In genomic region chr1:29500651-29501050, GRCh38 we compare ENCODE assay signal across 20 cellular contexts.
A peak's percentile ranks its signal among the peaks of the same experiment; 100 is the strongest.
DNase-seq lines count a peak whose midpoint lies in the region; ATAC-seq, FAIRE-seq and TF ChIP-seq lines count a peak whose summit lies in the region.
"Had no signal": no experiment of that assay in that cellular context is flagged by ENCODE, and none has a peak within 500 bp of the region (broad histone marks: within the 10 kb centered on the region; RNA-seq: fewer than 3 reads in every experiment).

No MANE protein-coding gene starts in this region.

- H3K27ac ChIP-seq in GM12878 (ENCODE audit: control insufficient read depth, insufficient read depth), result no peak overlapping the region
- H3K27ac ChIP-seq in sigmoid colon, result no peak overlapping the region
- H3K27ac ChIP-seq: HL-60, KMS-11 had no signal

- no peaks in the 10 kb centered on the region for H3K4me1 ChIP-seq in GM12878 (ENCODE audit: control insufficient read depth, insufficient read depth, low read length)
- H3K4me1 ChIP-seq in sigmoid colon, result no peaks in the 10 kb centered on the region
- H3K4me1 ChIP-seq in mucosa of descending colon (ENCODE audit: low read depth), result no peaks in the 10 kb centered on the region

- no peak for FAIRE-seq in GM12878 (lab: Jason Lieb, UNC)
- FAIRE-seq: D721Med, H54 had no signal

- CTCF ChIA-PET in GM12878 (lab: Yijun Ruan, JAX), result no interaction called here
- CTCF ChIA-PET in Calu3 (lab: Charles Lee), result no interaction called here

- no peak for ATAC-seq in GM12878
- ATAC-seq in mucosa of descending colon, result no peak
- ATAC-seq in HG03354 (IDR thresholded peaks at IDR 0.05; ENCODE audit: poor library complexity, severe bottlenecking, unreplicated experiment), result no peak

- H3K27me3 ChIP-seq in GM12878 (replicated peaks in 1 of 2; ENCODE audit: control insufficient read depth in 2 of 2, insufficient read depth in 2 of 2, low read length in 1 of 2) (peaks cover 0 to 9% of the 10 kb centered on the region in 2 experiments; a peak in 3 of 4 replicates), sigmoid colon (peaks cover 0 to 19% (median 8%) of the 10 kb centered on the region in 3 donors)

- POLR2A ChIA-PET in GM12878 (lab: Charles Lee), result no interaction called here

- H3K4me3 ChIP-seq in GM12878 (no peak overlapping the region), sigmoid colon (no peak overlapping the region), mucosa of descending colon (no peak overlapping the region)

- no peaks in the 10 kb centered on the region for H3K9me3 ChIP-seq in GM12878 (replicated peaks; ENCODE audit: control insufficient read depth, insufficient read depth, low read length)
- H3K9me3 ChIP-seq in sigmoid colon, result peaks cover 3 to 7% (median 7%) of the 10 kb centered on the region in 4 donors
- H3K9me3 ChIP-seq in mucosa of descending colon, result peaks cover 4% of the 10 kb centered on the region

- H3K9ac ChIP-seq in GM12878 (ENCODE audit: control insufficient read depth, insufficient read depth, low read length), result no peak overlapping the region
- H3K9ac ChIP-seq: KMS-11 had no signal

- H3K27ac Mint-ChIP-seq in Calu3 (ENCODE audit: unreplicated experiment), result no peak overlapping the region
- H3K27ac Mint-ChIP-seq: CD4-positive, alpha-beta memory T cell had no signal

- SMC1A ChIA-PET in GM12878 (lab: Charles Lee; ENCODE audit: uncharacterized antibody, unreplicated experiment), result no interaction called here

- H4K20me1 ChIP-seq in GM12878 (ENCODE audit: control insufficient read depth, insufficient read depth), result no peaks in the 10 kb centered on the region

- RAD21 ChIA-PET in GM12878 (lab: Charles Lee; ENCODE audit: unreplicated experiment), result no interaction called here

- 40% methylated on average over 5 of the region's 5 CpGs for WGBS in GM12878 (ENCODE audit: insufficient coverage, insufficient replicate concordance, low lambda C conversion rate, missing lambda C conversion rate)
- WGBS in sigmoid colon, 2 donors, result 85 to 87% methylated on average over 5 of the region's 5 CpGs

- H3K36me3 ChIP-seq in GM12878 (ENCODE audit: control insufficient read depth in 2 of 2, insufficient read depth in 2 of 2, low read length in 1 of 2) (no peaks in the 10 kb centered on the region), sigmoid colon (no peaks in the 10 kb centered on the region), mucosa of descending colon (ENCODE audit: low read depth) (no peaks in the 10 kb centered on the region)

- TF ChIP-seq RAD21 in GM12878 (IDR thresholded peaks at IDR 0.05; ENCODE audit: insufficient read depth, low read depth, low read length), result no peak

- DNase-seq in activated effector memory CD4-positive, alpha-beta T cell treated with anti-CD3 and anti-CD28 coated beads, Interleukin-2, amount 50 U/mL, for 16 hours, result peak; percentile 37
- no peak for DNase-seq in activated effector memory CD4-positive, alpha-beta T cell treated with Interleukin-2 at 50 U/mL for 16 hours
- DNase-seq in GM12878 (ENCODE audit: low read depth, low spot score) (no peak), islet precursor cell (peak; percentile 37), sigmoid colon (peak; percentile 55), mucosa of descending colon (no peak), Calu3 (no peak)
- DNase-seq: CD4-positive, alpha-beta memory T cell; DND-41; GDM1; NCI-H1048; NCI-H146; NCI-H2081 treated with DMSO at 0.1 percent for 48 hours; NCI-H510A treated with DMSO at 0.1 percent for 48 hours; NCI-H82 had no signal

- no peak overlapping the region for H3K4me3 Mint-ChIP-seq in Calu3 (ENCODE audit: low read depth, unreplicated experiment)
- H3K4me3 Mint-ChIP-seq: CD4-positive, alpha-beta memory T cell had no signal

- H3K4me1 Mint-ChIP-seq in Calu3 (ENCODE audit: low read depth, unreplicated experiment), result no peaks in the 10 kb centered on the region
- H3K4me1 Mint-ChIP-seq: CD4-positive, alpha-beta memory T cell had no signal

- no peak for TF ChIP-seq EP300 in GM12878 (IDR thresholded peaks at IDR 0.05; ENCODE audit: borderline replicate concordance in 1 of 2, control insufficient read depth in 1 of 2, low read depth in 2 of 2, low read length in 2 of 2)
- no peak for TF ChIP-seq EP300 in sigmoid colon (IDR thresholded peaks at IDR 0.05)

- peaks cover 2% of the 10 kb centered on the region for H3K9me3 Mint-ChIP-seq in Calu3 (ENCODE audit: low read depth, unreplicated experiment)

- in situ Hi-C loops in GM12878 (cut with MboI), result no loop called here

- intact Hi-C loops in GM12878 (cut with micrococcal nuclease; ENCODE audit: unreplicated experiment), result no loop called here
- intact Hi-C loops in sigmoid colon (cut with DNase I), result no loop called here
- intact Hi-C loops in mucosa of descending colon (cut with DNase I, micrococcal nuclease), result no loop called here
- intact Hi-C loops in Calu3 (cut with micrococcal nuclease; ENCODE audit: unreplicated experiment), result loop anchor here (10.0 kb wide), 1 partner anchor 1204 kb away; no protein-coding TSS in a partner anchor

- no peaks in the 10 kb centered on the region for H3K79me2 ChIP-seq in GM12878 (ENCODE audit: control insufficient read depth, insufficient read depth, low read length)

- no TSS peak for BruUV-seq in GM12878 (replicated peaks; lab: Mats Ljungman, UMichigan)
- BruUV-seq in Calu3 (replicated peaks; lab: Mats Ljungman, UMichigan), result no TSS peak

- H3K36me3 Mint-ChIP-seq in Calu3 (ENCODE audit: insufficient read depth, unreplicated experiment), result no peaks in the 10 kb centered on the region
- H3K36me3 Mint-ChIP-seq: CD4-positive, alpha-beta memory T cell had no signal

- no peak overlapping the region for H2AFZ ChIP-seq in GM12878 (ENCODE audit: control insufficient read depth, low read depth, low read length)

- H3K4me2 ChIP-seq in GM12878 (ENCODE audit: control insufficient read depth, insufficient read depth), result no peak overlapping the region
- H3K4me2 ChIP-seq: KMS-11 had no signal

- TF ChIP-seq CTCF in GM12878 (IDR thresholded peaks at IDR 0.05 in 2 of 3, conservative IDR thresholded peaks at IDR 0.05 in 1 of 3; ENCODE audit: control insufficient read depth in 2 of 3, extremely low read depth in 1 of 3, insufficient read depth in 1 of 3, low read depth in 3 of 3, low read length in 3 of 3) (no peak), sigmoid colon (IDR thresholded peaks at IDR 0.05) (no peak), mucosa of descending colon (IDR thresholded peaks at IDR 0.05) (no peak), Calu3 (IDR thresholded peaks at IDR 0.05; ENCODE audit: unreplicated experiment) (no peak)

- H3K27me3 Mint-ChIP-seq in Calu3 (ENCODE audit: unreplicated experiment), result peaks cover 94% of the 10 kb centered on the region

- TF ChIP-seq POLR2A in GM12878 (IDR thresholded peaks at IDR 0.05; ENCODE audit: low read depth, low read length) (no peak), sigmoid colon (IDR thresholded peaks at IDR 0.05) (no peak)

TF ChIP-seq in GM12878, 131 proteins besides CTCF, POLR2A, EP300 and RAD21:
- TF ChIP-seq RELA (IDR thresholded peaks at IDR 0.05; ENCODE audit: borderline replicate concordance, partially characterized antibody) (no peak), BCL3 (IDR thresholded peaks at IDR 0.05; ENCODE audit: borderline replicate concordance, insufficient read depth, low read depth, low read length, poor library complexity, severe bottlenecking) (peak; percentile 65), MYC (IDR thresholded peaks at IDR 0.05; ENCODE audit: insufficient read depth, insufficient read length, insufficient replicate concordance, low read length, severe bottlenecking) (no peak)

Comparison
In these comparisons a context has a peak if more than half of its experiments do, and no peak if none do; other contexts are left out.
1. DNase-seq: peak in activated effector memory CD4-positive, alpha-beta T cell treated with anti-CD3 and anti-CD28 coated beads, Interleukin-2, amount 50 U/mL, for 16 hours (single experiment), islet precursor cell (single experiment) and sigmoid colon (single experiment); none in activated effector memory CD4-positive, alpha-beta T cell treated with Interleukin-2 at 50 U/mL for 16 hours (single experiment), GM12878 (single experiment), mucosa of descending colon (0 of 3) and Calu3 (single experiment).